ENCODE assay signal across 9 cellular contexts in the genomic region with DNA sequence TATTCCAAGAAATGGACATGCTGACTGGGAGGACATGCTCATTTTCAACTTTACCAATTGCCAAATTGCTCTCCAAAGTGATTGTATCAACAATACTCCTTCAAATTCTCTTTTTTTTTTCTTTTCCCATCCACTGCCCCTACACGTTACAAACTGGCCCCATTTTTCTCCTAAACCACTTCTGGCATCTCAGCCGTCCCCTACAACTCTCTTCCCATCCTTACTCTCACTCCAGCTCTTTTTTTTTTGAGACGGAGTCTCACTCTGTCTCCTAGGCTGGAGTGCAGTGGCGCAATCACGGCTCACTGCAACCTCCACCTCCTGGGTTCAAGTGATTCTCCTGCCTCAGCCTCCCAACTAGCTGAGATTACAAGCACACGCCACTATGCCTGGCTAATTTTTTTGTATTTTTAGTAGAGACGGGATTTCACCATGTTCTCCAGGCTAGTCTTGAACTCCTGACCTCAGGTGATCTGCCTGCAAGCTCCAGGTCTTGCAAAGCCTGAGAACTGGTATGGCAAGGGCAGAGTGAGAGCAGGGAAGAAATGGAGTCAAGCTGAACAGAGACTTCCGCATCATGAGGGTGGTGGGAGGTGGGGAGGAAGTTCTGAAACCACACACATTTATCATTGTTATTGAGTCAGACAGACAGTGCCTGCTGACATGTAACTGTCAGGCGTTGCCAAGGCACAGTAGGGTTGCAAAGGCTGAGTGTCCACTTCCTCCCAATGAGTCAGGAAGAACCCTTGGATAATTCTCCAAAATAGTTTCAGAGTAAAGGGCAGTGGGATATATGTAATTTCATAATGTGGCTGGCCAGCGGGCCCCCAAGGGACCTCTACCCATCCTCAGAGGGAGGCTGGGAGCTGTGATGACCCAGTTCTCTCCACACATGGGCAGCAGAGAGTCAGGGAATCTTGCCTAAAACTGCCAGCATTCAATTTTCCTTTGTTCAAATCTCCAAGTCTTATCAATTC. TPM values are rescaled to one million over a fixed set of nuclear protein-coding genes. Genes with fewer than 3 reads are reported as not detected.
DNase-seq lines count a peak whose midpoint lies in the region; ATAC-seq and TF ChIP-seq lines count a peak whose summit lies in the region.
"Had no signal": no experiment of that assay in that cellular context is flagged by ENCODE, and none has a peak within 500 bp of the region (broad histone marks: within the 10 kb centered on the region; RNA-seq: fewer than 3 reads in every experiment).

No MANE protein-coding gene starts in this region.

- peaks cover 19% of the 10 kb centered on the region for H3K36me3 Mint-ChIP-seq in Calu3 (ENCODE audit: insufficient read depth, unreplicated experiment)

- BruUV-seq in Calu3 (replicated peaks; lab: Mats Ljungman, UMichigan), result no TSS peak

- H3K4me3 Mint-ChIP-seq in Calu3 (ENCODE audit: low read depth, unreplicated experiment), result no peak overlapping the region

- peak overlapping the region; percentile 58 for H3K27ac ChIP-seq in SJSA1
- H3K27ac ChIP-seq in right cardiac atrium (ENCODE audit: low read length), result no peak overlapping the region
- H3K27ac ChIP-seq: SK-N-MC had no signal

- 56% methylated on average over 10 of the region's 10 CpGs for WGBS in right cardiac atrium

- H3K4me1 Mint-ChIP-seq in Calu3 (ENCODE audit: low read depth, unreplicated experiment), result peaks cover 21% of the 10 kb centered on the region

- TF ChIP-seq CTCF in Calu3 (IDR thresholded peaks at IDR 0.05; ENCODE audit: unreplicated experiment), result no peak

- H3K4me3 ChIP-seq in SJSA1 (no peak overlapping the region), right cardiac atrium (ENCODE audit: low read length) (no peak overlapping the region)
- H3K4me3 ChIP-seq: SK-N-MC had no signal

- CTCF ChIA-PET in Calu3 (lab: Charles Lee), result interaction anchor here (0.6 kb wide), 1 partner anchor 60 kb away, joined by 3 read pairs; no protein-coding TSS in a partner anchor

- no peaks in the 10 kb centered on the region for H3K9me3 ChIP-seq in SJSA1 (replicated peaks)
- H3K9me3 ChIP-seq in right cardiac atrium (ENCODE audit: control insufficient read depth, low read length), result no peaks in the 10 kb centered on the region

- no peaks in the 10 kb centered on the region for H3K9me3 Mint-ChIP-seq in Calu3 (ENCODE audit: low read depth, unreplicated experiment)

- ATAC-seq in HG02678 (IDR thresholded peaks at IDR 0.05; ENCODE audit: unreplicated experiment), result peak; percentile 58
- ATAC-seq in right cardiac atrium, result peak; percentile 67 to 69

- intact Hi-C loops in Calu3 (cut with micrococcal nuclease; ENCODE audit: unreplicated experiment), result no loop called here
- intact Hi-C loops in right cardiac atrium (cut with DNase I), result no loop called here

- peaks cover 16% of the 10 kb centered on the region for H3K4me1 ChIP-seq in SJSA1 (replicated peaks)
- H3K4me1 ChIP-seq in right cardiac atrium (ENCODE audit: control insufficient read depth, insufficient read depth, low read length), result no peaks in the 10 kb centered on the region

- H3K27me3 Mint-ChIP-seq in Calu3 (ENCODE audit: unreplicated experiment), result no peaks in the 10 kb centered on the region

- peak; percentile 72 for DNase-seq in Calu3
- DNase-seq in SJSA1 (ENCODE audit: low read depth in 1 of 2, low spot score in 2 of 2), result peak; percentile 68 to 82
- DNase-seq in activated effector memory CD4-positive, alpha-beta T cell treated with anti-CD3 and anti-CD28 coated beads, Interleukin-2, amount 50 U/mL, for 16 hours, result peak; percentile 85
- DNase-seq in right cardiac atrium, result peak in 1 of 3 donors; percentile 49
- peak; percentile 79 for DNase-seq in stimulated activated CD4-positive, alpha-beta T cell treated with anti-CD3 and anti-CD28 coated beads, Interleukin-4, amount 100 ng/mL, for 24 hours
- no peak for DNase-seq in NCI-H510A (lab: John Stamatoyannopoulos, UW)
- DNase-seq in NCI-H345 (lab: John Stamatoyannopoulos, UW), result no peak

- H3K27ac Mint-ChIP-seq in Calu3 (ENCODE audit: unreplicated experiment), result peak overlapping the region; percentile 97

- H3K36me3 ChIP-seq in SJSA1, result no peaks in the 10 kb centered on the region

- H3K27me3 ChIP-seq in SJSA1 (replicated peaks) (no peaks in the 10 kb centered on the region), right cardiac atrium (ENCODE audit: control insufficient read depth, insufficient read depth) (no peaks in the 10 kb centered on the region)

RNA-seq across cellular contexts. Expression of a gene that starts 17.4 kb away (rescaled TPM):
- not detected in 2 replicates for total RNA-seq in Calu3 (2022)
- not detected in 2 replicates for total RNA-seq in SJSA1 (2014; rRNA removed; shearing (Covaris generic))
- under 1 TPM in 1 of 4 donors, not detected in 3; 0.86 TPM for total RNA-seq in right cardiac atrium
- not detected for polyA plus RNA-seq in right cardiac atrium

RNA-seq across cellular contexts. Expression of a gene that starts 33.6 kb away (rescaled TPM):
- total RNA-seq in Calu3 (2022) (194 and 204 TPM in 2 replicates), right cardiac atrium (100 to 1,000 TPM; 121 to 178 (median 133) TPM)
- total RNA-seq in SJSA1 (2014; rRNA removed; shearing (Covaris generic)), result 411 and 448 TPM in 2 replicates
- 92.1 TPM for polyA plus RNA-seq in right cardiac atrium

RNA-seq across cellular contexts. Expression of a gene that starts 42.0 kb away (rescaled TPM):
- total RNA-seq in Calu3 (2022) (not detected in 2 replicates), right cardiac atrium (under 1 TPM in 1 of 4 donors, not detected in 3; 0.53 TPM)
- total RNA-seq in SJSA1 (2014; rRNA removed; shearing (Covaris generic)), result not detected in 2 replicates
- polyA plus RNA-seq in right cardiac atrium, result 0.09 TPM

Comparison
In these comparisons a context has a peak if more than half of its experiments do, and no peak if none do; other contexts are left out.
1. DNase-seq: peak in Calu3 (single experiment), SJSA1 (2 of 2), activated effector memory CD4-positive, alpha-beta T cell treated with anti-CD3 and anti-CD28 coated beads, Interleukin-2, amount 50 U/mL, for 16 hours (single experiment) and stimulated activated CD4-positive, alpha-beta T cell treated with anti-CD3 and anti-CD28 coated beads, Interleukin-4, amount 100 ng/mL, for 24 hours (single experiment); none in NCI-H510A (single experiment) and NCI-H345 (single experiment).